ENCODE assay signal across 12 cellular contexts in genomic region chr15:47394410-47394809, GRCh38.
DNase-seq lines count a peak whose midpoint lies in the region; ATAC-seq and TF ChIP-seq lines count a peak whose summit lies in the region.
"Had no signal": no experiment of that assay in that cellular context is flagged by ENCODE, and none has a peak within 500 bp of the region (broad histone marks: within the 10 kb centered on the region; RNA-seq: fewer than 3 reads in every experiment).

No MANE protein-coding gene starts in this region.

- no peaks in the 10 kb centered on the region for H3K27me3 Mint-ChIP-seq in WTC11 (ENCODE audit: low read depth)
- peaks cover 6% of the 10 kb centered on the region for H3K27me3 Mint-ChIP-seq in neural progenitor cell (ENCODE audit: insufficient read depth, low read depth)
- H3K27me3 Mint-ChIP-seq: CD8-positive, alpha-beta memory T cell; IgD-negative memory B cell had no signal

- H3K4me2 ChIP-seq in neural progenitor cell, result peak overlapping the region; percentile 25
- H3K4me2 ChIP-seq: A549 had no signal

- no peaks in the 10 kb centered on the region for H3K79me2 ChIP-seq in neural progenitor cell (ENCODE audit: low read depth)

- no peaks in the 10 kb centered on the region for H3K27me3 ChIP-seq in neural progenitor cell

- no peaks in the 10 kb centered on the region for H3K9me3 ChIP-seq in neural progenitor cell (ENCODE audit: low read depth)
- H3K9me3 ChIP-seq: A549, Caco-2 had no signal

- DNase-seq in NCI-H69 (lab: John Stamatoyannopoulos, UW) (peak; percentile 73), WTC11 (ENCODE audit: low spot score) (no peak), neural progenitor cell (ENCODE audit: low spot score) (peak; percentile 53), SK-N-DZ (ENCODE audit: low spot score) (no peak), activated T-cell treated with anti-CD3 and anti-CD28 coated beads for 4 hours (no peak), inferior parietal cortex (ENCODE audit: extremely low spot score) (no peak)
- DNase-seq: Caco-2; CD8-positive, alpha-beta memory T cell; GF-D8; H9 had no signal

- no peaks in the 10 kb centered on the region for H3K9me3 Mint-ChIP-seq in WTC11
- peaks cover 2% of the 10 kb centered on the region for H3K9me3 Mint-ChIP-seq in neural progenitor cell
- H3K9me3 Mint-ChIP-seq: H9 had no signal

- POLR2A ChIA-PET in WTC11 (lab: Charles Lee), result no interaction called here

- H3K27ac ChIP-seq in neural progenitor cell, result no peak overlapping the region
- H3K27ac ChIP-seq: A549 had no signal

- CTCF ChIA-PET in WTC11 (lab: Charles Lee), result interaction anchor here (0.6 kb wide), 1 partner anchor 77 kb away, joined by 4 read pairs; no protein-coding TSS in a partner anchor

- peak; percentile 26; the same call in 1 of the 2 replicates for ATAC-seq in WTC11
- ATAC-seq: A549 had no signal

- H3K9ac ChIP-seq in neural progenitor cell, result no peak overlapping the region

- H4K20me1 ChIP-seq in neural progenitor cell (ENCODE audit: low read depth), result no peaks in the 10 kb centered on the region

- TF ChIP-seq CTCF in WTC11 (IDR thresholded peaks at IDR 0.05) (no peak), neural progenitor cell (IDR thresholded peaks at IDR 0.05) (no peak)

- no peaks in the 10 kb centered on the region for H3K36me3 Mint-ChIP-seq in WTC11
- no peaks in the 10 kb centered on the region for H3K36me3 Mint-ChIP-seq in neural progenitor cell
- H3K36me3 Mint-ChIP-seq: CD8-positive, alpha-beta memory T cell; IgD-negative memory B cell had no signal

- no peak overlapping the region for H2AFZ ChIP-seq in neural progenitor cell (replicated peaks)

- H3K4me1 Mint-ChIP-seq in WTC11 (peaks cover 39% of the 10 kb centered on the region), neural progenitor cell (peaks cover 34% of the 10 kb centered on the region)
- H3K4me1 Mint-ChIP-seq: CD8-positive, alpha-beta memory T cell had no signal

- H3F3A ChIP-seq in neural progenitor cell (ENCODE audit: low read depth), result no peaks in the 10 kb centered on the region

- H3K4me3 Mint-ChIP-seq in WTC11 (no peak overlapping the region), neural progenitor cell (no peak overlapping the region)
- H3K4me3 Mint-ChIP-seq: CD8-positive, alpha-beta memory T cell; H9; IgD-negative memory B cell had no signal

- peaks cover 16% of the 10 kb centered on the region for H3K4me1 ChIP-seq in neural progenitor cell
- H3K4me1 ChIP-seq: A549, Caco-2 had no signal

- H3K36me3 ChIP-seq in neural progenitor cell, result no peaks in the 10 kb centered on the region

- H3K27ac Mint-ChIP-seq in WTC11, result no peak overlapping the region
- H3K27ac Mint-ChIP-seq in neural progenitor cell, result no peak overlapping the region
- H3K27ac Mint-ChIP-seq: CD8-positive, alpha-beta memory T cell; IgD-negative memory B cell had no signal

- no peak overlapping the region for H3K4me3 ChIP-seq in neural progenitor cell
- H3K4me3 ChIP-seq: A549 had no signal

TF ChIP-seq in WTC11, 78 proteins besides CTCF, POLR2A, EP300 and RAD21:
- TF ChIP-seq KAT7 (CRISPR knock-in tag; IDR thresholded peaks at IDR 0.05; ENCODE audit: borderline replicate concordance), result no peak
- TF ChIP-seq ZNF263 (CRISPR knock-in tag; IDR thresholded peaks at IDR 0.05; ENCODE audit: low read depth), result no peak
- no peak for TF ChIP-seq ZNF396 (CRISPR knock-in tag; IDR thresholded peaks at IDR 0.05; ENCODE audit: borderline replicate concordance)
- TF ChIP-seq ZBTB43 (CRISPR knock-in tag; IDR thresholded peaks at IDR 0.05), result no peak
- TF ChIP-seq CDX4 (CRISPR knock-in tag; IDR thresholded peaks at IDR 0.05; ENCODE audit: borderline replicate concordance), result no peak
- no peak for TF ChIP-seq ZNF121 (CRISPR knock-in tag; IDR thresholded peaks at IDR 0.05)
- TF ChIP-seq, protein P1, sequence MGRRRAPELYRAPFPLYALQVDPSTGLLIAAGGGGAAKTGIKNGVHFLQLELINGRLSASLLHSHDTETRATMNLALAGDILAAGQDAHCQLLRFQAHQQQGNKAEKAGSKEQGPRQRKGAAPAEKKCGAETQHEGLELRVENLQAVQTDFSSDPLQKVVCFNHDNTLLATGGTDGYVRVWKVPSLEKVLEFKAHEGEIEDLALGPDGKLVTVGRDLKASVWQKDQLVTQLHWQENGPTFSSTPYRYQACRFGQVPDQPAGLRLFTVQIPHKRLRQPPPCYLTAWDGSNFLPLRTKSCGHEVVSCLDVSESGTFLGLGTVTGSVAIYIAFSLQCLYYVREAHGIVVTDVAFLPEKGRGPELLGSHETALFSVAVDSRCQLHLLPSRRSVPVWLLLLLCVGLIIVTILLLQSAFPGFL (CRISPR knock-in tag; IDR thresholded peaks at IDR 0.05; ENCODE audit: borderline replicate concordance), result no peak
- no peak for TF ChIP-seq ETV6 (CRISPR knock-in tag; IDR thresholded peaks at IDR 0.05)
- TF ChIP-seq, protein P2, sequence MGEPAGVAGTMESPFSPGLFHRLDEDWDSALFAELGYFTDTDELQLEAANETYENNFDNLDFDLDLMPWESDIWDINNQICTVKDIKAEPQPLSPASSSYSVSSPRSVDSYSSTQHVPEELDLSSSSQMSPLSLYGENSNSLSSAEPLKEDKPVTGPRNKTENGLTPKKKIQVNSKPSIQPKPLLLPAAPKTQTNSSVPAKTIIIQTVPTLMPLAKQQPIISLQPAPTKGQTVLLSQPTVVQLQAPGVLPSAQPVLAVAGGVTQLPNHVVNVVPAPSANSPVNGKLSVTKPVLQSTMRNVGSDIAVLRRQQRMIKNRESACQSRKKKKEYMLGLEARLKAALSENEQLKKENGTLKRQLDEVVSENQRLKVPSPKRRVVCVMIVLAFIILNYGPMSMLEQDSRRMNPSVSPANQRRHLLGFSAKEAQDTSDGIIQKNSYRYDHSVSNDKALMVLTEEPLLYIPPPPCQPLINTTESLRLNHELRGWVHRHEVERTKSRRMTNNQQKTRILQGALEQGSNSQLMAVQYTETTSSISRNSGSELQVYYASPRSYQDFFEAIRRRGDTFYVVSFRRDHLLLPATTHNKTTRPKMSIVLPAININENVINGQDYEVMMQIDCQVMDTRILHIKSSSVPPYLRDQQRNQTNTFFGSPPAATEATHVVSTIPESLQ (CRISPR knock-in tag; IDR thresholded peaks at IDR 0.05), result no peak
- no peak for TF ChIP-seq FOXK1 (CRISPR knock-in tag; IDR thresholded peaks at IDR 0.05)
- no peak for TF ChIP-seq ERG (CRISPR knock-in tag; IDR thresholded peaks at IDR 0.05)
- TF ChIP-seq ZNF425 (CRISPR knock-in tag; conservative IDR thresholded peaks at IDR 0.05), result no peak
- no peak for TF ChIP-seq CREM (CRISPR knock-in tag; IDR thresholded peaks at IDR 0.05)
- no peak for TF ChIP-seq FOXJ3 (CRISPR knock-in tag; IDR thresholded peaks at IDR 0.05; ENCODE audit: borderline replicate concordance)
- TF ChIP-seq NR1H2 (CRISPR knock-in tag; IDR thresholded peaks at IDR 0.05), result no peak

Comparison
In these comparisons a context has a peak if more than half of its experiments do, and no peak if none do; other contexts are left out.
1. DNase-seq: peak in NCI-H69 (single experiment) and neural progenitor cell (single experiment); none in WTC11 (single experiment), SK-N-DZ (single experiment), activated T-cell treated with anti-CD3 and anti-CD28 coated beads for 4 hours (single experiment) and inferior parietal cortex (single experiment).